10 cellular contexts compared by ENCODE assay signal in genomic region chr5:38871790-38872551, GRCh38. TPM values are rescaled to one million over a fixed set of nuclear protein-coding genes. Genes with fewer than 3 reads are reported as not detected.
DNase-seq lines count a peak whose midpoint lies in the region; ATAC-seq, FAIRE-seq and TF ChIP-seq lines count a peak whose summit lies in the region.
"Had no signal": no experiment of that assay in that cellular context is flagged by ENCODE, and none has a peak within 500 bp of the region (broad histone marks: within the 10 kb centered on the region; RNA-seq: fewer than 3 reads in every experiment).

No MANE protein-coding gene starts in this region.

- H3K27ac ChIP-seq in liver (ENCODE audit: low read depth in 1 of 2, low read length in 2 of 2): no peak overlapping the region
- H3K27ac ChIP-seq: neutrophil had no signal

- H3K4me3 ChIP-seq in bronchial epithelial cell (ENCODE audit: low read depth, low read length) (no peak overlapping the region), liver (ENCODE audit: low read depth in 1 of 3, low read length in 3 of 3) (no peak overlapping the region)

- H3K4me1 ChIP-seq in liver (ENCODE audit: control insufficient read depth in 4 of 4, insufficient read depth in 4 of 4, low read length in 3 of 4): peaks cover 0 to 2% (median 0%) of the 10 kb centered on the region in 4 donors

- peak; percentile 81 for ATAC-seq in Right ventricle myocardium superior (ENCODE audit: poor library complexity)
- no peak for ATAC-seq in GM18870 (IDR thresholded peaks at IDR 0.05; ENCODE audit: unreplicated experiment)

- 72% methylated on average over 5 of the region's 5 CpGs for WGBS in liver

- DNase-seq in Right ventricle myocardium superior: no peak
- DNase-seq in cardiac septum (ENCODE audit: low spot score): no peak
- peak; percentile 100 for DNase-seq in bronchial epithelial cell (ENCODE audit: low read depth)
- no peak for DNase-seq in GM13976 (ENCODE audit: low spot score)
- no peak for DNase-seq in activated naive CD4-positive, alpha-beta T cell treated with anti-CD3 and anti-CD28 coated beads for 36 hours
- DNase-seq in mucosa of gallbladder (ENCODE audit: low spot score): no peak
- DNase-seq: activated CD4-positive, alpha-beta T cell treated with anti-CD3 and anti-CD28 coated beads, Interleukin-2, amount 50 U/mL, for 4 hours had no signal

- H3K9me3 Mint-ChIP-seq in activated naive CD4-positive, alpha-beta T cell treated with anti-CD3 and anti-CD28 coated beads for 36 hours: no peaks in the 10 kb centered on the region

- CTCF ChIA-PET in activated naive CD4-positive, alpha-beta T cell treated with anti-CD3 and anti-CD28 coated beads for 36 hours (lab: Charles Lee): no interaction called here

- intact Hi-C loops in Right ventricle myocardium superior (cut with DNase I) (no loop called here), cardiac septum (cut with DNase I) (no loop called here)
- intact Hi-C loops in activated naive CD4-positive, alpha-beta T cell treated with anti-CD3 and anti-CD28 coated beads for 36 hours (cut with micrococcal nuclease): no loop called here

- peaks cover 7% of the 10 kb centered on the region for H3K36me3 ChIP-seq in bronchial epithelial cell (ENCODE audit: control insufficient read depth, insufficient read depth, low read length)
- H3K36me3 ChIP-seq in liver (ENCODE audit: control insufficient read depth in 4 of 4, insufficient read depth in 3 of 4, low read depth in 1 of 4, low read length in 3 of 4): peaks cover 0 to 9% (median 6%) of the 10 kb centered on the region in 4 donors
- H3K36me3 ChIP-seq: neutrophil had no signal

- H3K9me3 ChIP-seq in liver (ENCODE audit: control insufficient read depth in 4 of 4, low read length in 3 of 4): no peaks in the 10 kb centered on the region
- H3K9me3 ChIP-seq: neutrophil had no signal

- H3K27ac Mint-ChIP-seq in activated naive CD4-positive, alpha-beta T cell treated with anti-CD3 and anti-CD28 coated beads for 36 hours: no peak overlapping the region

- no peak for TF ChIP-seq RAD21 in liver (IDR thresholded peaks at IDR 0.05)

- FAIRE-seq in bronchial epithelial cell (lab: Jason Lieb, UNC): peak; percentile 95

- no peaks in the 10 kb centered on the region for H3K4me1 Mint-ChIP-seq in activated naive CD4-positive, alpha-beta T cell treated with anti-CD3 and anti-CD28 coated beads for 36 hours (ENCODE audit: low read depth)

- peaks cover 25% of the 10 kb centered on the region for H3K27me3 Mint-ChIP-seq in activated naive CD4-positive, alpha-beta T cell treated with anti-CD3 and anti-CD28 coated beads for 36 hours (ENCODE audit: low read depth)

- no peak overlapping the region for H3K9ac ChIP-seq in liver (ENCODE audit: low read depth in 1 of 2, low read length in 2 of 2)

- in situ Hi-C loops in GM13976 (cut with MboI; ENCODE audit: low sequenced_read_pairs, unreplicated experiment): no loop called here

- no peaks in the 10 kb centered on the region for H3K27me3 ChIP-seq in bronchial epithelial cell (ENCODE audit: control insufficient read depth, insufficient read depth, low read length)
- no peaks in the 10 kb centered on the region for H3K27me3 ChIP-seq in liver (ENCODE audit: control insufficient read depth in 4 of 4, insufficient read depth in 4 of 4, low read length in 3 of 4)

- TF ChIP-seq CTCF in bronchial epithelial cell (IDR thresholded peaks at IDR 0.05; ENCODE audit: insufficient read depth, low read length, severe bottlenecking) (no peak), liver (IDR thresholded peaks at IDR 0.05; ENCODE audit: low read depth, low read length, missing input control) (no peak), GM13976 (IDR thresholded peaks at IDR 0.05; ENCODE audit: borderline replicate concordance, control extremely low read depth, extremely low read depth, insufficient read depth, missing control alignments) (no peak)

- no peak overlapping the region for H3K4me3 Mint-ChIP-seq in activated naive CD4-positive, alpha-beta T cell treated with anti-CD3 and anti-CD28 coated beads for 36 hours

- H3K36me3 Mint-ChIP-seq in activated naive CD4-positive, alpha-beta T cell treated with anti-CD3 and anti-CD28 coated beads for 36 hours (ENCODE audit: low read depth): no peaks in the 10 kb centered on the region

TF ChIP-seq in liver, 16 proteins besides CTCF, POLR2A, EP300 and RAD21:
- TF ChIP-seq YY1 (IDR thresholded peaks at IDR 0.05): no peak
- peak; percentile 17 for TF ChIP-seq NR2F2 (IDR thresholded peaks at IDR 0.05)

RNA-seq across cellular contexts. Expression of gene OSMR, which starts 26.2 kb away (rescaled TPM):
- total RNA-seq in Right ventricle myocardium superior: 10.9 TPM
- 19.9 TPM for total RNA-seq in cardiac septum
- 36.9 and 40.7 TPM in 2 replicates for total RNA-seq in bronchial epithelial cell
- total RNA-seq in liver: 10 to 100 TPM in 1 of 2 donors, 1 to 10 TPM in 1; 4.3 to 34.5 TPM
- 10 to 100 TPM in 1 of 2 donors, 1 to 10 TPM in 1; 6.6 to 16.8 TPM for polyA plus RNA-seq in liver
- under 1 TPM; 0.17 to 0.43 TPM for total RNA-seq in activated naive CD4-positive, alpha-beta T cell treated with anti-CD3 and anti-CD28 coated beads for 36 hours
- total RNA-seq in mucosa of gallbladder: 26.8 TPM
